In genomic region chr12:91178801-91179200, GRCh38 we compare ENCODE assay signal across 1 cellular context.
TF ChIP-seq lines count a peak whose summit lies in the region.

No MANE protein-coding gene starts in this region.

TF ChIP-seq in IMR-90, 13 proteins besides CTCF, POLR2A, EP300 and RAD21 (continued from another document):
- TF ChIP-seq ELK1 (IDR thresholded peaks at IDR 0.05; ENCODE audit: borderline replicate concordance, low read depth, low read length) (no peak), MXI1 (IDR thresholded peaks at IDR 0.05; ENCODE audit: borderline replicate concordance, low read depth, low read length) (no peak), MAZ (IDR thresholded peaks at IDR 0.05; ENCODE audit: borderline replicate concordance, low read depth, low read length) (no peak), USF2 (IDR thresholded peaks at IDR 0.05; ENCODE audit: low read depth, low read length) (no peak)
